In genomic region chr9:78320875-78321496, GRCh38 we compare ENCODE assay signal across 17 cellular contexts.
"Had no signal": no experiment of that assay in that cellular context is flagged by ENCODE, and none has a peak within 500 bp of the region (broad histone marks: within the 10 kb centered on the region; RNA-seq: fewer than 3 reads in every experiment).

No MANE protein-coding gene starts in this region.

- H3K9me3 ChIP-seq: mucosa of descending colon, neutrophil, suprapubic skin, thyroid gland had no signal

- DNase-seq: effector memory CD4-positive, alpha-beta T cell; foreskin keratinocyte; immature natural killer cell; mammary epithelial cell; mucosa of descending colon; naive thymus-derived CD8-positive, alpha-beta T cell; posterior cingulate gyrus; stimulated activated CD4-positive, alpha-beta T cell treated with anti-CD3 and anti-CD28 coated beads, Interleukin-4, amount 100 ng/mL, for 1 hour; stimulated activated CD8-positive, alpha-beta memory T cell treated with anti-CD3 and anti-CD28 coated beads, Interleukin-4, amount 100 ng/mL, for 48 hours; stimulated activated naive CD8-positive, alpha-beta T cell treated with anti-CD3 and anti-CD28 coated beads, Interleukin-15, Interleukin-2, amounts not matched to agents 100 U/mL and 50 U/mL, for 24 hours; thyroid gland had no signal

- H3K27me3 ChIP-seq: foreskin keratinocyte, neutrophil, suprapubic skin, thyroid gland had no signal

- H3K36me3 ChIP-seq: neutrophil, thyroid gland had no signal

- ATAC-seq: esophagus mucosa; foreskin keratinocyte; mucosa of descending colon; naive thymus-derived CD8-positive, alpha-beta T cell; stimulated activated effector memory CD8-positive, alpha-beta T cell treated with anti-CD3 and anti-CD28 coated beads, Interleukin-12 subunit alpha, Interleukin-12 subunit beta, amount 100 ng/mL, for 72 hours; stimulated activated naive CD8-positive, alpha-beta T cell treated with anti-CD3 and anti-CD28 coated beads, Interleukin-15, Interleukin-2, amounts not matched to agents 100 U/mL and 50 U/mL, for 24 hours had no signal

- FAIRE-seq: endometrium, keratinocyte had no signal

- H3K4me3 ChIP-seq: mucosa of descending colon, suprapubic skin, thyroid gland had no signal

- H3K27ac ChIP-seq: foreskin keratinocyte, neutrophil, suprapubic skin, thyroid gland had no signal

- H3K4me1 ChIP-seq: thyroid gland had no signal
